In genomic region chr3:116034071-116034470, GRCh38 we compare ENCODE assay signal across 18 cellular contexts.
"Had no signal": no experiment of that assay in that cellular context is flagged by ENCODE, and none has a peak within 500 bp of the region (broad histone marks: within the 10 kb centered on the region; RNA-seq: fewer than 3 reads in every experiment).

No MANE protein-coding gene starts in this region.

- H3K4me1 ChIP-seq: lower lobe of right lung had no signal

- DNase-seq: activated CD4-positive, alpha-beta T cell treated with anti-CD3 and anti-CD28 coated beads, Interleukin-2, amount 10 ng/mL, durations not matched to agents 24 days and 14 days; activated CD8-positive, alpha-beta T cell treated with anti-CD3 and anti-CD28 coated beads, Interleukin-2, amount 10 ng/mL, durations not matched to agents 7 days and 5 days; activated naive CD4-positive, alpha-beta T cell treated with Interleukin-2 at 50 U/mL for 16 hours; activated T-cell treated with anti-CD3 and anti-CD28 coated beads, Interleukin-2, amount 50 U/mL, for 24 hours; effector memory CD4-positive, alpha-beta T cell; head of caudate nucleus; lower lobe of right lung; occipital lobe; spleen; stimulated activated CD4-positive, alpha-beta T cell treated with anti-CD3 and anti-CD28 coated beads, Interleukin-4, amount 100 ng/mL, for 4 hours; T-helper 1 cell; T-helper 9 cell had no signal

- H3K4me1 Mint-ChIP-seq: activated CD4-positive, alpha-beta T cell treated with anti-CD3 and anti-CD28 coated beads, Interleukin-2, amount 10 ng/mL, durations not matched to agents 24 days and 14 days; central memory CD8-positive, alpha-beta T cell had no signal

- H3K4me3 Mint-ChIP-seq: activated CD4-positive, alpha-beta T cell treated with anti-CD3 and anti-CD28 coated beads, Interleukin-2, amount 10 ng/mL, durations not matched to agents 24 days and 14 days; activated CD8-positive, alpha-beta T cell treated with anti-CD3 and anti-CD28 coated beads, Interleukin-2, amount 10 ng/mL, durations not matched to agents 7 days and 5 days; activated T-cell treated with anti-CD3 and anti-CD28 coated beads, Interleukin-2, amount 50 U/mL, for 24 hours; central memory CD8-positive, alpha-beta T cell; dendritic cell treated with granulocyte-macrophage colony-stimulating factor and Interleukin-4, amounts not matched to agents 40 ng/mL and 50 ng/mL, for 4 days; nephron; stimulated activated memory B cell treated with anti-CD40 and anti-IgM and Interleukin-4, amounts not matched to agents 10 μg/mL and 1 μg/mL and 100 μg/mL, for 72 hours had no signal

- H3K9me3 Mint-ChIP-seq: activated CD4-positive, alpha-beta T cell treated with anti-CD3 and anti-CD28 coated beads, Interleukin-2, amount 10 ng/mL, durations not matched to agents 24 days and 14 days; activated T-cell treated with anti-CD3 and anti-CD28 coated beads, Interleukin-2, amount 50 U/mL, for 24 hours; activated T-helper 2 cell treated with anti-CD3 and anti-CD28 coated beads, Interferon-gamma antibody, Interleukin-2, Interleukin-4, amounts not matched to agents 10 μg/mL and 5 μg/mL and 100 μg/mL, durations not matched to agents 14 hours and 24 hours and 36 hours; central memory CD8-positive, alpha-beta T cell; dendritic cell treated with granulocyte-macrophage colony-stimulating factor and Interleukin-4, amounts not matched to agents 40 ng/mL and 50 ng/mL, for 4 days; nephron; stimulated activated memory B cell treated with anti-CD40 and anti-IgM and Interleukin-4, amounts not matched to agents 10 μg/mL and 1 μg/mL and 100 μg/mL, for 72 hours had no signal

- H3K36me3 ChIP-seq: lower lobe of right lung, spleen had no signal

- H3K27me3 ChIP-seq: spleen had no signal

- H3K27me3 Mint-ChIP-seq: activated CD4-positive, alpha-beta T cell treated with anti-CD3 and anti-CD28 coated beads, Interleukin-2, amount 10 ng/mL, durations not matched to agents 24 days and 14 days; activated T-cell treated with anti-CD3 and anti-CD28 coated beads, Interleukin-2, amount 50 U/mL, for 24 hours; central memory CD8-positive, alpha-beta T cell; dendritic cell treated with granulocyte-macrophage colony-stimulating factor and Interleukin-4, amounts not matched to agents 40 ng/mL and 50 ng/mL, for 4 days; stimulated activated memory B cell treated with anti-CD40 and anti-IgM and Interleukin-4, amounts not matched to agents 10 μg/mL and 1 μg/mL and 100 μg/mL, for 72 hours had no signal

- H3K9me3 ChIP-seq: lower lobe of right lung, spleen had no signal

- ATAC-seq: activated CD8-positive, alpha-beta T cell treated with anti-CD3 and anti-CD28 coated beads, Interleukin-2, amount 10 ng/mL, durations not matched to agents 7 days and 5 days; lower lobe of right lung; stimulated activated memory B cell treated with anti-CD40 and anti-IgM and Interleukin-4, amounts not matched to agents 10 μg/mL and 1 μg/mL and 100 μg/mL, for 72 hours had no signal

- H3K4me3 ChIP-seq: lower lobe of right lung, spleen had no signal

- H3K36me3 Mint-ChIP-seq: stimulated activated memory B cell treated with anti-CD40 and anti-IgM and Interleukin-4, amounts not matched to agents 10 μg/mL and 1 μg/mL and 100 μg/mL, for 72 hours had no signal

- H3K27ac Mint-ChIP-seq: activated CD4-positive, alpha-beta T cell treated with anti-CD3 and anti-CD28 coated beads, Interleukin-2, amount 10 ng/mL, durations not matched to agents 24 days and 14 days; activated CD8-positive, alpha-beta T cell treated with anti-CD3 and anti-CD28 coated beads, Interleukin-2, amount 10 ng/mL, durations not matched to agents 7 days and 5 days; activated T-cell treated with anti-CD3 and anti-CD28 coated beads, Interleukin-2, amount 50 U/mL, for 24 hours; activated T-helper 2 cell treated with anti-CD3 and anti-CD28 coated beads, Interferon-gamma antibody, Interleukin-2, Interleukin-4, amounts not matched to agents 10 μg/mL and 5 μg/mL and 100 μg/mL, durations not matched to agents 14 hours and 24 hours and 36 hours; dendritic cell treated with granulocyte-macrophage colony-stimulating factor and Interleukin-4, amounts not matched to agents 40 ng/mL and 50 ng/mL, for 4 days; stimulated activated memory B cell treated with anti-CD40 and anti-IgM and Interleukin-4, amounts not matched to agents 10 μg/mL and 1 μg/mL and 100 μg/mL, for 72 hours had no signal

- FAIRE-seq: keratinocyte had no signal

- H3K27ac ChIP-seq: lower lobe of right lung, spleen had no signal
